8 cellular contexts compared by ENCODE assay signal in genomic region chr17:51120739-51121619, GRCh38. TPM values are rescaled to one million over a fixed set of nuclear protein-coding genes. Genes with fewer than 3 reads are reported as not detected.
DNase-seq lines count a peak whose midpoint lies in the region; ATAC-seq and TF ChIP-seq lines count a peak whose summit lies in the region.

SPAG9 (minus strand) TSS chr17:51120868; CDS start chr17:51120656, 212 bp downstream.

- H3K9ac ChIP-seq in HUES48 (ENCODE audit: low read depth, low read length) (peak within 1 kb of the TSS; percentile 86), NT2/D1 (ENCODE audit: insufficient read length, low read depth) (peak within 1 kb of the TSS; percentile 99)

- no peaks in the 10 kb centered on the region for H3K9me3 Mint-ChIP-seq in mesothelial cell of epicardium

- H3K27me3 ChIP-seq in HUES48 (ENCODE audit: control insufficient read depth, insufficient read depth, low read length) (no peaks in the 10 kb centered on the region), NT2/D1 (ENCODE audit: insufficient read depth, insufficient read length) (no peaks in the 10 kb centered on the region)

- H3K9me3 ChIP-seq in HUES48 (ENCODE audit: control insufficient read depth, insufficient read depth, low read length): no peaks in the 10 kb centered on the region
- no peaks in the 10 kb centered on the region for H3K9me3 ChIP-seq in NT2/D1 (ENCODE audit: insufficient read depth, low read length)

- H3K4me3 ChIP-seq in HUES48 (ENCODE audit: low read depth, low read length) (peak within 1 kb of the TSS; percentile 100), NT2/D1 (ENCODE audit: insufficient read length, low read depth) (peak within 1 kb of the TSS; percentile 99)

- H3K27ac Mint-ChIP-seq in mesothelial cell of epicardium: peak within 1 kb of the TSS; percentile 100

- no peak for TF ChIP-seq CTCF in mesothelial cell of epicardium (IDR thresholded peaks at IDR 0.05; ENCODE audit: unreplicated experiment)

- H3K4me1 ChIP-seq in HUES48 (ENCODE audit: control insufficient read depth, insufficient read depth, low read length): peaks cover 13% of the 10 kb centered on the region
- no peaks in the 10 kb centered on the region for H3K4me1 ChIP-seq in NT2/D1 (ENCODE audit: insufficient read depth, insufficient read length)

- in situ Hi-C loops in endometrial microvascular endothelial cells (cut with HindIII; ENCODE audit: inconsistent ontology term, low pct_unique_long_range_greater_than_20kb, low sequenced_read_pairs): no loop called here

- DNase-seq in COR-L47 (lab: John Stamatoyannopoulos, UW) (peak; percentile 95), NT2/D1 (ENCODE audit: low read depth, low spot score) (peak; percentile 76), mesothelial cell of epicardium (ENCODE audit: low spot score in 2 of 2, unreplicated experiment in 2 of 2) (peak; percentile 92 to 94)
- peak; percentile 74 for DNase-seq in activated CD8-positive, alpha-beta memory T cell treated with anti-CD3 and anti-CD28 coated beads, Interleukin-2, amount 50 U/mL, for 24 hours (ENCODE audit: extremely low read depth)
- peak; percentile 77 to 84 for DNase-seq in stimulated activated CD8-positive, alpha-beta memory T cell treated with anti-CD3 and anti-CD28 coated beads, Interleukin-15, amount 100 ng/mL, for 4 hours (ENCODE audit: low read depth in 2 of 2)

- H3K36me3 ChIP-seq in HUES48 (ENCODE audit: control insufficient read depth, insufficient read depth, low read length) (no peaks in the 10 kb centered on the region), NT2/D1 (ENCODE audit: insufficient read depth, insufficient read length, low read length) (no peaks in the 10 kb centered on the region)

- H3K27me3 Mint-ChIP-seq in mesothelial cell of epicardium (ENCODE audit: low read depth): no peaks in the 10 kb centered on the region

- H3K4me1 Mint-ChIP-seq in mesothelial cell of epicardium: peaks cover 40% of the 10 kb centered on the region

- H3K27ac ChIP-seq in HUES48 (ENCODE audit: low read depth, low read length): peak within 1 kb of the TSS; percentile 99

- ATAC-seq in GM21381 (IDR thresholded peaks at IDR 0.05; ENCODE audit: unreplicated experiment): peak; percentile 69

- H3K36me3 Mint-ChIP-seq in mesothelial cell of epicardium: no peaks in the 10 kb centered on the region

- H3K4me3 Mint-ChIP-seq in mesothelial cell of epicardium: peak within 1 kb of the TSS; percentile 95

RNA-seq across cellular contexts. Expression of gene SPAG9, which starts in this region (rescaled TPM):
- 41.1 TPM for total RNA-seq in endometrial microvascular endothelial cells (ENCODE audit: inconsistent ontology term)
- total RNA-seq in mesothelial cell of epicardium: 67.0 to 74.3 TPM (median 72.9 TPM) in 3 replicates

Comparison
In these comparisons a context has a peak if more than half of its experiments do, and no peak if none do; other contexts are left out.
1. Peak in every context shown above with its lines: DNase-seq, ATAC-seq, H3K4me3 ChIP-seq and H3K27ac ChIP-seq.